In genomic region chr4:89645512-89645911, GRCh38 we compare ENCODE assay signal across 16 cellular contexts.
A peak's percentile ranks its signal among the peaks of the same experiment; 100 is the strongest.
DNase-seq lines count a peak whose midpoint lies in the region; ATAC-seq, FAIRE-seq and TF ChIP-seq lines count a peak whose summit lies in the region.
"Had no signal": no experiment of that assay in that cellular context is flagged by ENCODE, and none has a peak within 500 bp of the region (broad histone marks: within the 10 kb centered on the region; RNA-seq: fewer than 3 reads in every experiment).

No MANE protein-coding gene starts in this region.

- in situ Hi-C loops in HepG2 (cut with HindIII; ENCODE audit: extremely low pct_ligation_motif_present, low pct_unique_long_range_greater_than_20kb): no loop called here

- CTCF ChIA-PET in HepG2 (lab: Yijun Ruan, JAX; ENCODE audit: low intra/inter-chr PET ratio, low total read pairs): no interaction called here

- TF ChIP-seq RAD21 in HepG2 (CRISPR knock-in tag; IDR thresholded peaks at IDR 0.05): no peak

- TF ChIP-seq CTCF in HepG2 (CRISPR knock-in tag; IDR thresholded peaks at IDR 0.05): no peak
- no peak for TF ChIP-seq CTCF in right lobe of liver (IDR thresholded peaks at IDR 0.05)
- no peak for TF ChIP-seq CTCF in gastroesophageal sphincter (IDR thresholded peaks at IDR 0.05)

- no peak overlapping the region for H3K9ac ChIP-seq in HepG2 (ENCODE audit: insufficient read depth, low read depth, low read length)

- no peak overlapping the region for H2AFZ ChIP-seq in HepG2 (ENCODE audit: low read length)

- H3K27me3 ChIP-seq in HepG2 (ENCODE audit: control insufficient read depth in 1 of 2, insufficient read depth in 2 of 2, low read length in 2 of 2) (no peaks in the 10 kb centered on the region), right lobe of liver (no peaks in the 10 kb centered on the region), gastroesophageal sphincter (peaks cover 5% of the 10 kb centered on the region)

- TF ChIP-seq POLR2A in HepG2 (IDR thresholded peaks at IDR 0.05; ENCODE audit: insufficient read depth in 1 of 2, low read depth in 2 of 2, low read length in 2 of 2) (no peak), right lobe of liver (IDR thresholded peaks at IDR 0.05) (no peak), gastroesophageal sphincter (IDR thresholded peaks at IDR 0.05) (no peak)

- peak; percentile 85 for ATAC-seq in HepG2
- ATAC-seq in right lobe of liver: no peak
- no peak for ATAC-seq in gastroesophageal sphincter

- BruUV-seq in HepG2 (replicated peaks; lab: Mats Ljungman, UMichigan): no TSS peak

- no peaks in the 10 kb centered on the region for H4K20me1 ChIP-seq in HepG2 (ENCODE audit: insufficient read depth, low read length)

- peak; percentile 8 for FAIRE-seq in HepG2 (lab: Jason Lieb, UNC)
- FAIRE-seq: GM19239, HTR-8/SVneo had no signal

- DNase-seq in NCI-H1105 treated with DMSO at 0.1 percent for 48 hours (lab: John Stamatoyannopoulos, UW) (peak; percentile 28), NCI-H1105 (lab: John Stamatoyannopoulos, UW) (no peak), HepG2 (ENCODE audit: low spot score) (peak; percentile 66), right lobe of liver (no peak), NCI-H748 treated with DMSO at 0.1 percent for 48 hours (lab: John Stamatoyannopoulos, UW) (peak; percentile 46), mucosa of gallbladder (ENCODE audit: low spot score) (no peak)
- DNase-seq: C1 segment of cervical spinal cord; Calu3; CD4-positive, alpha-beta T cell; DMS 273 treated with DMSO at 0.1 percent for 48 hours; GF-D8; GOT3; H9 had no signal

- WGBS in HepG2 (ENCODE audit: low lambda C conversion rate): 4% methylated on average over 1 of the region's 1 CpG
- 43% methylated on average over 1 of the region's 1 CpG for WGBS in right lobe of liver (ENCODE audit: insufficient coverage, low coverage, low lambda C conversion rate, missing lambda C conversion rate)
- WGBS in gastroesophageal sphincter (ENCODE audit: low coverage in 1 of 2), 2 donors: 89 to 94% methylated on average over 1 of the region's 1 CpG

- POLR2A ChIA-PET in HepG2 (lab: Yijun Ruan, JAX): interaction anchor here (0.9 kb wide), 1 partner anchor 35 kb away, joined by 3 read pairs; no protein-coding TSS in a partner anchor

- H3K4me1 ChIP-seq in HepG2 (ENCODE audit: insufficient read depth, low read length) (peaks cover 13% of the 10 kb centered on the region), right lobe of liver (peaks cover 0 to 4% (median 0%) of the 10 kb centered on the region in 4 donors), gastroesophageal sphincter (peaks cover 0 to 5% (median 0%) of the 10 kb centered on the region in 3 donors)

- intact Hi-C loops in HepG2 (cut with micrococcal nuclease; ENCODE audit: unreplicated experiment): loop anchor here (10.0 kb wide), 1 partner anchor 109 kb away; no protein-coding TSS in a partner anchor
- intact Hi-C loops in right lobe of liver (cut with DNase I): no loop called here

- no peaks in the 10 kb centered on the region for H3K36me3 ChIP-seq in HepG2 (replicated peaks in 1 of 2; ENCODE audit: control insufficient read depth in 1 of 2, insufficient read depth in 2 of 2, low read length in 2 of 2)
- H3K36me3 ChIP-seq in right lobe of liver: no peaks in the 10 kb centered on the region
- no peaks in the 10 kb centered on the region for H3K36me3 ChIP-seq in gastroesophageal sphincter

- no peak overlapping the region for H3K4me2 ChIP-seq in HepG2 (ENCODE audit: low read depth, low read length)

- H3K9me3 ChIP-seq in HepG2 (ENCODE audit: low read length): no peaks in the 10 kb centered on the region
- no peaks in the 10 kb centered on the region for H3K9me3 ChIP-seq in right lobe of liver
- H3K9me3 ChIP-seq in gastroesophageal sphincter: no peaks in the 10 kb centered on the region

- H3K4me3 ChIP-seq in HepG2 (replicated peaks in 1 of 3; ENCODE audit: insufficient read depth in 1 of 3, low read depth in 2 of 3, low read length in 3 of 3) (no peak overlapping the region), right lobe of liver (no peak overlapping the region), gastroesophageal sphincter (no peak overlapping the region)

- TF ChIP-seq EP300 in HepG2 (IDR thresholded peaks at IDR 0.05; ENCODE audit: low read depth in 2 of 2, low read length in 2 of 2) (peak in 1 of 2 experiments; percentile 45; a peak in 1 of 4 replicates), HepG2 (CRISPR knock-in tag; IDR thresholded peaks at IDR 0.05; ENCODE audit: borderline replicate concordance) (no peak), gastroesophageal sphincter (IDR thresholded peaks at IDR 0.05) (no peak)

- H3K79me2 ChIP-seq in HepG2 (ENCODE audit: insufficient read depth, low read length): no peaks in the 10 kb centered on the region

- H3K27ac ChIP-seq in HepG2 (ENCODE audit: extremely low read length, insufficient read depth, low read length) (no peak overlapping the region), right lobe of liver (no peak overlapping the region), gastroesophageal sphincter (no peak overlapping the region)

TF ChIP-seq in HepG2, 621 proteins besides CTCF, POLR2A, EP300 and RAD21 (continues in another document):
- TF ChIP-seq SP5 (CRISPR knock-in tag; IDR thresholded peaks at IDR 0.05; ENCODE audit: borderline replicate concordance, low read depth) (peak; percentile 47; the same call in 1 of the 2 replicates), RNF2 (conservative IDR thresholded peaks at IDR 0.05; ENCODE audit: low read depth) (no peak), SOX13 (IDR thresholded peaks at IDR 0.05) (no peak), SOX13 (CRISPR knock-in tag; conservative IDR thresholded peaks at IDR 0.05 in 1 of 2, IDR thresholded peaks at IDR 0.05 in 1 of 2) (peak in 1 of 2 experiments; percentile 70; a peak in 2 of 4 replicates), THYN1 (CRISPR knock-in tag; IDR thresholded peaks at IDR 0.05; ENCODE audit: borderline replicate concordance, low read depth) (no peak), TCF12 (IDR thresholded peaks at IDR 0.05) (no peak), TCF12 (CRISPR knock-in tag; IDR thresholded peaks at IDR 0.05) (no peak), HDAC1 (CRISPR knock-in tag; IDR thresholded peaks at IDR 0.05) (no peak), PAXIP1 (CRISPR knock-in tag; conservative IDR thresholded peaks at IDR 0.05) (peak; percentile 42; the same call in 1 of the 2 replicates), FOXA3 (CRISPR knock-in tag; IDR thresholded peaks at IDR 0.05) (0 out of 2 replicates have a peak, but pooled peaks have one; percentile 26), ZNF567 (CRISPR knock-in tag; IDR thresholded peaks at IDR 0.05; ENCODE audit: borderline replicate concordance) (no peak), TBX3 (IDR thresholded peaks at IDR 0.05; ENCODE audit: borderline replicate concordance) (no peak), HNF4G (IDR thresholded peaks at IDR 0.05; ENCODE audit: borderline replicate concordance, low read depth, low read length) (peak; percentile 28; the same call in 1 of the 2 replicates), HNF4G (CRISPR knock-in tag; IDR thresholded peaks at IDR 0.05; ENCODE audit: borderline replicate concordance, low read depth) (no peak), HNF4A (CRISPR knock-in tag; IDR thresholded peaks at IDR 0.05) (peak; percentile 58), ZNF512 (CRISPR knock-in tag; IDR thresholded peaks at IDR 0.05) (no peak)

Comparison
In these comparisons a context has a peak if more than half of its experiments do, and no peak if none do; other contexts are left out.
1. DNase-seq: peak in NCI-H1105 treated with DMSO at 0.1 percent for 48 hours (single experiment), HepG2 (single experiment) and NCI-H748 treated with DMSO at 0.1 percent for 48 hours (single experiment); none in NCI-H1105 (single experiment), right lobe of liver (0 of 3) and mucosa of gallbladder (single experiment).